Comparison of ENCODE assay signal across 8 cellular contexts in the genomic region with DNA sequence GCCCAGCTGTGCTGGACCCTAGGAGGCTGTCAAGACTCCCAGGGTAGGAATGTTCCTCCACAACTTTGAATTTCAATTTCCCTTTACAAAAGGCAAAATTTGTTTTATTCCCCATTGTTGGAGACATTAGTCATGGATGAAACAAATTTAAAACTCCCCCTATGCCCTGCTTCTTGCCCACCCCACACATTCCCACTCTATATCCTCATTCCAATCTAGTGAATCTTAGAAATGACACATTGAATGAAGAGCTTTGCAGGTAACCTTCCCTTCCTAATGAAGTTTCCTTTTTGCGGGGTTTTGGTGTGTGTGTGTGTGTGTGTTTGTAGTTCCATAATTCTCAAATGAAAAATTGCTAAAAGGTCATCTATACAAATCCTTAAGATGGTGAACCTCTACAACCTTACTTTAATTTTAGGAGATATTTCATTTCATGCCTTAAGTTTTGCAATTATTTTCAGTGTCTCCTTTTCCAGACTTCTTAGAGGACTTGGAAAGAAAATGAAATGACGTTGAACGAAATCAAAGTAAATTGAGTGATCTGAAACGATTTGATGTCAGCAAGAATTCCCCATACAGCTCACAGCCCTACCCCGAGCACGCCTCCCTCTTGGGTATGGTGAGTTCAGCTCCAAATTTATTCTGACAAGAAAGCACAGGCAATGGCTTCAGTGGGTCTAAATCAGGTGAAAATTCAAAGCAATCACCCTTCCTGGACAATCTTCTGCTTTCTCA.
A peak's percentile ranks its signal among the peaks of the same experiment; 100 is the strongest.
DNase-seq lines count a peak whose midpoint lies in the region; ATAC-seq and TF ChIP-seq lines count a peak whose summit lies in the region.

No MANE protein-coding gene starts in this region.

- CTCF ChIA-PET in activated CD8-positive, alpha-beta T cell treated with anti-CD3 and anti-CD28 coated beads for 36 hours (lab: Charles Lee): interaction anchor here (0.8 to 5.5 kb wide), 10 partner anchors 11 to 532 kb away, joined by 3 to 84 read pairs (median 4); a partner anchor contains a TSS

- H3K36me3 ChIP-seq in right atrium auricular region: no peaks in the 10 kb centered on the region

- H3K4me1 ChIP-seq in right atrium auricular region: peaks cover 0 to 66% of the 10 kb centered on the region in 2 donors

- H3K27me3 Mint-ChIP-seq in activated CD8-positive, alpha-beta T cell treated with anti-CD3 and anti-CD28 coated beads for 36 hours: no peaks in the 10 kb centered on the region
- H3K27me3 Mint-ChIP-seq in stimulated activated naive B cell treated with anti-CD40 and anti-IgM and Interleukin-4, amounts not matched to agents 10 μg/mL and 1 μg/mL and 100 μg/mL, for 72 hours: no peaks in the 10 kb centered on the region

- peak overlapping the region; percentile 99 to 100 for H3K27ac ChIP-seq in right atrium auricular region

- no peak for ATAC-seq in activated CD8-positive, alpha-beta T cell treated with anti-CD3 and anti-CD28 coated beads for 36 hours
- no peak for ATAC-seq in stimulated activated naive B cell treated with anti-CD40 and anti-IgM and Interleukin-4, amounts not matched to agents 10 μg/mL and 1 μg/mL and 100 μg/mL, for 72 hours (replicated peaks)
- no peak for ATAC-seq in HG03280 (IDR thresholded peaks at IDR 0.05; ENCODE audit: unreplicated experiment)
- ATAC-seq in HG02870 (IDR thresholded peaks at IDR 0.05; ENCODE audit: unreplicated experiment): no peak

- peak overlapping the region; percentile 74 for H3K4me3 Mint-ChIP-seq in activated CD8-positive, alpha-beta T cell treated with anti-CD3 and anti-CD28 coated beads for 36 hours
- peak overlapping the region; percentile 86 to 92 for H3K4me3 Mint-ChIP-seq in stimulated activated naive B cell treated with anti-CD40 and anti-IgM and Interleukin-4, amounts not matched to agents 10 μg/mL and 1 μg/mL and 100 μg/mL, for 72 hours

- intact Hi-C loops in activated CD8-positive, alpha-beta T cell treated with anti-CD3 and anti-CD28 coated beads for 36 hours (cut with micrococcal nuclease): loop anchor here (2.0 to 10.0 kb wide), 5 partner anchors 41 to 933 kb away; a partner anchor contains a TSS

- H3K27me3 ChIP-seq in right atrium auricular region: no peaks in the 10 kb centered on the region

- H3K9me3 Mint-ChIP-seq in activated CD8-positive, alpha-beta T cell treated with anti-CD3 and anti-CD28 coated beads for 36 hours: no peaks in the 10 kb centered on the region
- peaks cover 0 to 3% of the 10 kb centered on the region in 2 donors for H3K9me3 Mint-ChIP-seq in stimulated activated naive B cell treated with anti-CD40 and anti-IgM and Interleukin-4, amounts not matched to agents 10 μg/mL and 1 μg/mL and 100 μg/mL, for 72 hours

- TF ChIP-seq CTCF in activated CD8-positive, alpha-beta T cell treated with anti-CD3 and anti-CD28 coated beads for 36 hours (IDR thresholded peaks at IDR 0.05): no peak
- TF ChIP-seq CTCF in right atrium auricular region (IDR thresholded peaks at IDR 0.05): no peak

- peaks cover 63% of the 10 kb centered on the region for H3K4me1 Mint-ChIP-seq in activated CD8-positive, alpha-beta T cell treated with anti-CD3 and anti-CD28 coated beads for 36 hours (ENCODE audit: low read depth)
- H3K4me1 Mint-ChIP-seq in stimulated activated naive B cell treated with anti-CD40 and anti-IgM and Interleukin-4, amounts not matched to agents 10 μg/mL and 1 μg/mL and 100 μg/mL, for 72 hours: peaks cover 43 to 62% of the 10 kb centered on the region in 2 donors

- H3K27ac Mint-ChIP-seq in activated CD8-positive, alpha-beta T cell treated with anti-CD3 and anti-CD28 coated beads for 36 hours: peak overlapping the region; percentile 96
- peak overlapping the region; percentile 97 for H3K27ac Mint-ChIP-seq in stimulated activated naive B cell treated with anti-CD40 and anti-IgM and Interleukin-4, amounts not matched to agents 10 μg/mL and 1 μg/mL and 100 μg/mL, for 72 hours

- DNase-seq in HPDE6-E6E7 (ENCODE audit: extremely low spot score) (peak; percentile 38), right atrium auricular region (ENCODE audit: low spot score) (no peak), AG20443 (ENCODE audit: low spot score) (no peak)
- DNase-seq in activated CD8-positive, alpha-beta T cell treated with anti-CD3 and anti-CD28 coated beads for 36 hours: no peak
- DNase-seq in stimulated activated naive B cell treated with anti-CD40 and anti-IgM and Interleukin-4, amounts not matched to agents 10 μg/mL and 1 μg/mL and 100 μg/mL, for 72 hours: no peak
- DNase-seq in activated CD4-positive, CD25-positive, alpha-beta regulatory T cell (lab: John Stamatoyannopoulos, UW): no peak

- H3K9me3 ChIP-seq in right atrium auricular region: no peaks in the 10 kb centered on the region

- peak overlapping the region; percentile 51 to 62 for H3K4me3 ChIP-seq in right atrium auricular region

- peaks cover 5% of the 10 kb centered on the region for H3K36me3 Mint-ChIP-seq in activated CD8-positive, alpha-beta T cell treated with anti-CD3 and anti-CD28 coated beads for 36 hours (ENCODE audit: low read depth)
- peaks cover 2 to 7% of the 10 kb centered on the region in 2 donors for H3K36me3 Mint-ChIP-seq in stimulated activated naive B cell treated with anti-CD40 and anti-IgM and Interleukin-4, amounts not matched to agents 10 μg/mL and 1 μg/mL and 100 μg/mL, for 72 hours

- POLR2A ChIA-PET in activated CD8-positive, alpha-beta T cell treated with anti-CD3 and anti-CD28 coated beads for 36 hours (lab: Charles Lee): interaction anchor here (0.6 to 3.8 kb wide), 10 partner anchors 31 to 570 kb away, joined by 3 to 32 read pairs (median 7); a partner anchor contains a TSS
